In genomic region chr19:1512671-1513491, GRCh38 we compare ENCODE assay signal across 8 cellular contexts. TPM values are rescaled to one million over a fixed set of nuclear protein-coding genes. Genes with fewer than 3 reads are reported as not detected.
DNase-seq lines count a peak whose midpoint lies in the region; ATAC-seq and TF ChIP-seq lines count a peak whose summit lies in the region.

Gene ADAMTSL5 (minus strand): TSS chr19:1513019. CDS start chr19:1510943, 2,076 bp downstream.

- H3K9me3 Mint-ChIP-seq in H9 (peaks cover 0 to 13% of the 10 kb centered on the region in 2 experiments; a peak in 1 of 5 replicates), immature natural killer cell (peaks cover 0 to 3% (median 0%) of the 10 kb centered on the region in 6 donors)

- no peak within 1 kb of the TSS for H3K18ac ChIP-seq in H9 (ENCODE audit: insufficient read length, low read depth, low read length)

- H4K91ac ChIP-seq in H9 (ENCODE audit: insufficient read length, low read depth, low read length): no peak within 1 kb of the TSS

- ATAC-seq in GM21367 (IDR thresholded peaks at IDR 0.05; ENCODE audit: unreplicated experiment) (no peak), HG02588 (IDR thresholded peaks at IDR 0.05; ENCODE audit: unreplicated experiment) (no peak)

- H4K5ac ChIP-seq in H9 (ENCODE audit: insufficient read length, low read depth, low read length): no peak within 1 kb of the TSS

- H3K4me3 Mint-ChIP-seq in H9 (peak within 1 kb of the TSS; percentile 37 to 66), immature natural killer cell (peak within 1 kb of the TSS; percentile 40 to 71 (median 57))

- no peaks in the 10 kb centered on the region for H3K79me1 ChIP-seq in H9 (ENCODE audit: insufficient read depth, low read depth, low read length, poor library complexity, severe bottlenecking)

- H3K9me3 ChIP-seq in H9 (ENCODE audit: control insufficient read depth, low read depth, low read length): no peaks in the 10 kb centered on the region

- H3K27ac ChIP-seq in H9 (ENCODE audit: insufficient read length, low read depth, low read length): no peak within 1 kb of the TSS

- no peak within 1 kb of the TSS for H4K8ac ChIP-seq in H9 (replicated peaks; ENCODE audit: insufficient read length, low read depth, low read length)

- H3K4me1 ChIP-seq in H9 (ENCODE audit: insufficient read depth, low read length): no peaks in the 10 kb centered on the region

- no peaks in the 10 kb centered on the region for H3K23me2 ChIP-seq in H9 (ENCODE audit: insufficient read length, low read depth, low read length, poor library complexity, severe bottlenecking)

- H2BK120ac ChIP-seq in H9 (ENCODE audit: low read depth, low read length, poor library complexity, severe bottlenecking): no peak within 1 kb of the TSS

- H2BK20ac ChIP-seq in H9 (ENCODE audit: low read depth, low read length, poor library complexity, severe bottlenecking): no peak within 1 kb of the TSS

- H3K4me2 ChIP-seq in H9 (ENCODE audit: insufficient read depth, insufficient read length, low read length): no peak within 1 kb of the TSS

- no peak within 1 kb of the TSS for H3K14ac ChIP-seq in H9 (ENCODE audit: insufficient read depth, low read length)

- H2BK5ac ChIP-seq in H9 (ENCODE audit: insufficient read length, low read length): no peak within 1 kb of the TSS

- peaks cover 74% of the 10 kb centered on the region for H3K27me3 Mint-ChIP-seq in H9 (ENCODE audit: low read depth)
- peaks cover 0 to 10% (median under 1%) of the 10 kb centered on the region in 3 donors for H3K27me3 Mint-ChIP-seq in immature natural killer cell (ENCODE audit: low read depth in 3 of 3)

- H2AFZ ChIP-seq in H9 (ENCODE audit: low read length): no peak within 1 kb of the TSS

- no peak within 1 kb of the TSS for H3K56ac ChIP-seq in H9 (ENCODE audit: insufficient read length, low read depth, low read length)

- no peak within 1 kb of the TSS for H3K23ac ChIP-seq in H9 (ENCODE audit: insufficient read length, low read depth, low read length)

- H2BK12ac ChIP-seq in H9 (ENCODE audit: insufficient read length, low read depth, low read length): no peak within 1 kb of the TSS

- H3K27ac Mint-ChIP-seq in H9: no peak within 1 kb of the TSS
- H3K27ac Mint-ChIP-seq in immature natural killer cell: no peak within 1 kb of the TSS

- no peak within 1 kb of the TSS for H3K9ac ChIP-seq in H9 (ENCODE audit: extremely low read depth, insufficient read length, low read length)

- no peak within 1 kb of the TSS for H3K4ac ChIP-seq in H9 (ENCODE audit: low read depth, low read length)

- H4K20me1 ChIP-seq in H9 (ENCODE audit: control insufficient read depth, insufficient read depth, insufficient read length): no peaks in the 10 kb centered on the region

- no peaks in the 10 kb centered on the region for H3K79me2 ChIP-seq in H9 (ENCODE audit: insufficient read depth, low read length)

- no peak within 1 kb of the TSS for H2BK15ac ChIP-seq in H9 (ENCODE audit: low read depth, low read length)

- no peaks in the 10 kb centered on the region for H3K27me3 ChIP-seq in H9 (ENCODE audit: insufficient read depth, low read length)

- no CpG with 5 or more reads among the region's 77 CpGs for WGBS in H9 (ENCODE audit: extremely low coverage, insufficient read length, low lambda C conversion rate)

- no peak; the same call in 2 of the 3 replicates for TF ChIP-seq CTCF in H9 (conservative IDR thresholded peaks at IDR 0.05)

- H3K4me1 Mint-ChIP-seq in H9 (peaks cover 13 to 14% of the 10 kb centered on the region in 2 experiments), immature natural killer cell (peaks cover 7 to 9% of the 10 kb centered on the region in 2 donors)

- no peak within 1 kb of the TSS for H2AK5ac ChIP-seq in H9 (ENCODE audit: insufficient read length, low read length)

- H3K36me3 Mint-ChIP-seq in H9 (ENCODE audit: insufficient read depth in 1 of 3, low read depth in 3 of 3) (no peaks in the 10 kb centered on the region), immature natural killer cell (no peaks in the 10 kb centered on the region)

- DNase-seq in H9: peak; percentile 58
- peak; percentile 56 for DNase-seq in SW480 (ENCODE audit: low spot score)
- peak; percentile 56 for DNase-seq in amniotic epithelial cell (ENCODE audit: low read depth)
- DNase-seq in immature natural killer cell: peak; percentile 30 to 42 (median 31)
- DNase-seq in stimulated activated CD4-positive, alpha-beta T cell treated with anti-CD3 and anti-CD28 coated beads, Interleukin-2, amount 100 ng/mL, for 48 hours: peak; percentile 68 to 73
- DNase-seq in NCI-H2171 (lab: John Stamatoyannopoulos, UW): no peak

- no peak within 1 kb of the TSS for H3T11ph ChIP-seq in H9 (ENCODE audit: low read length)

RNA-seq across cellular contexts. Expression of gene ADAMTSL5, which starts in this region (rescaled TPM):
- 1.4 and 1.5 TPM in 2 replicates for total RNA-seq in H9 (2021)
- under 1 TPM in 1 of 3 donors, not detected in 2; 0.43 TPM for polyA plus RNA-seq in immature natural killer cell

Comparison
In these comparisons a context has a peak if more than half of its experiments do, and no peak if none do; other contexts are left out.
1. Peak in DNase-seq in immature natural killer cell; RNA of the gene not detected or under 1 TPM.